16 cellular contexts compared by ENCODE assay signal in the genomic region with DNA sequence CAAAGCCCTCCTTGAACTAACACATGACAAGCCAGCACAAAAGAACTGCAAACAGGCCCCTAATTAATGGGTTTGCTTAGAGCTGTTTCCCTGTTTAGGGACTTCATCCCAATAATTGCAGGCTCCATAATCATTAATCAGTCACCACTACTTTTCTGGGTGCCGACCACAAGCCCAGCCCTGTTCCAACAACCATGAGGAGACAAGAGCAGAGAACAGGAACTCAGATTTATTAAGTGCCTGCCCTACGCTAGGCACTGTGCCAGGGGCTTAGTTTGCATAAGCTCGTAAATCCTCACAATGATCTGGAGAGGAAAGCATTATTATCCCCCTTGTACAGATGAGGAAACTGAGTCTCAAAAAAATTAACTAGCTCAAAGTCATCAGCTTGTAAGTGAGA.
"Had no signal": no experiment of that assay in that cellular context is flagged by ENCODE, and none has a peak within 500 bp of the region (broad histone marks: within the 10 kb centered on the region; RNA-seq: fewer than 3 reads in every experiment).

No MANE protein-coding gene starts in this region.

- H3K4me1 ChIP-seq: breast epithelium, lower lobe of right lung, parathyroid adenoma, upper lobe of right lung had no signal

- H3K9ac ChIP-seq: parathyroid adenoma had no signal

- H3K9me3 Mint-ChIP-seq: activated naive CD8-positive, alpha-beta T cell treated with anti-CD3 and anti-CD28 coated beads, Interleukin-2, amount 10 ng/mL, durations not matched to agents 7 days and 5 days had no signal

- H3K9me3 ChIP-seq: breast epithelium, gastroesophageal sphincter, lower lobe of right lung, right atrium auricular region, upper lobe of right lung had no signal

- H3K36me3 Mint-ChIP-seq: activated naive CD8-positive, alpha-beta T cell treated with anti-CD3 and anti-CD28 coated beads, Interleukin-2, amount 10 ng/mL, durations not matched to agents 7 days and 5 days had no signal

- H3K4me1 Mint-ChIP-seq: activated naive CD8-positive, alpha-beta T cell treated with anti-CD3 and anti-CD28 coated beads, Interleukin-2, amount 10 ng/mL, durations not matched to agents 7 days and 5 days; naive B cell had no signal

- H3K4me3 Mint-ChIP-seq: activated naive CD8-positive, alpha-beta T cell treated with anti-CD3 and anti-CD28 coated beads, Interleukin-2, amount 10 ng/mL, durations not matched to agents 7 days and 5 days; naive B cell had no signal

- H3K27me3 ChIP-seq: breast epithelium, gastroesophageal sphincter, heart right ventricle, right atrium auricular region, upper lobe of right lung had no signal

- H3K36me3 ChIP-seq: breast epithelium, gastroesophageal sphincter, heart right ventricle, lower lobe of right lung, right atrium auricular region, upper lobe of right lung had no signal

- H3K27ac Mint-ChIP-seq: activated naive CD8-positive, alpha-beta T cell treated with anti-CD3 and anti-CD28 coated beads, Interleukin-2, amount 10 ng/mL, durations not matched to agents 7 days and 5 days; naive B cell had no signal

- H3K4me3 ChIP-seq: breast epithelium, gastroesophageal sphincter, heart right ventricle, lower lobe of right lung, right atrium auricular region, smooth muscle cell, upper lobe of right lung had no signal

- H3K27ac ChIP-seq: breast epithelium, epithelial cell of prostate, lower lobe of right lung, parathyroid adenoma, upper lobe of right lung had no signal

- DNase-seq: activated CD4-positive, CD25-positive, alpha-beta regulatory T cell treated with anti-CD3 and anti-CD28 coated beads, Interleukin-2, amount 50 U/mL, for 72 hours; activated naive CD4-positive, alpha-beta T cell; activated naive CD8-positive, alpha-beta T cell treated with anti-CD3 and anti-CD28 coated beads, Interleukin-2, amount 10 ng/mL, durations not matched to agents 7 days and 5 days; anterior cingulate cortex; heart right ventricle; left cardiac atrium; lower lobe of right lung; naive B cell; stimulated activated naive CD8-positive, alpha-beta T cell treated with anti-CD3 and anti-CD28 coated beads, Interleukin-15, Interleukin-2, amounts not matched to agents 100 U/mL and 50 U/mL, for 24 hours; upper lobe of right lung had no signal
